ENCODE assay signal across 16 cellular contexts in the genomic region with DNA sequence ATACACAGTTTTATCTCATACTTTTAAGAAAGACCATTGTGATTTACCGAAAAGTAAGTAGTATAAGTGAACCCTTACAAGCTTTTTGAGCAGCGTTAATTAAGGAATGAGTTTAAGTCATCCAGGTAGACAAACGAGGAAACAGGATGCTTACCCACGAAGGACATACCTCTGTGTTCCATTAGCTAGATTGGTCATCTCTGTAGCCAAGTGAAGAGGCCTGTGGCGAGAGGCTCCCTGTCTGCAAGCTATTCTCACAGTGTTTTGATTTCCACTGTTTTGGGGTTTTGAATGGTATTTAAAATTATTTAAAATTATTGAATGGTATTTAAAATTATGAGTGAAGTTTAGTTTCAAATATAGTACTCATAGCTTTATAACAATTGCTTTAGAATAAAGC.
DNase-seq lines count a peak whose midpoint lies in the region; TF ChIP-seq lines count a peak whose summit lies in the region.
"Had no signal": no experiment of that assay in that cellular context is flagged by ENCODE, and none has a peak within 500 bp of the region (broad histone marks: within the 10 kb centered on the region; RNA-seq: fewer than 3 reads in every experiment).

No MANE protein-coding gene starts in this region.

- peaks cover 68% of the 10 kb centered on the region for H3F3A ChIP-seq in GM23248 (ENCODE audit: insufficient read depth)

- peaks cover 94% of the 10 kb centered on the region for H3K4me1 ChIP-seq in GM23248 (ENCODE audit: insufficient read depth)
- H3K4me1 ChIP-seq: A549 had no signal

- DNase-seq in GM23248 (no peak), M059J (ENCODE audit: low read depth) (peak; percentile 14), fibroblast of the aortic adventitia (ENCODE audit: low read depth) (no peak), HEK293T (ENCODE audit: extremely low spot score) (no peak), type B pancreatic cell (ENCODE audit: extremely low spot score, unreplicated experiment) (no peak)
- no peak for DNase-seq in T-helper 2 cell treated with Interferon-gamma antibody and Interleukin-4, amounts not matched to agents 5 μg/mL and 100 μg/mL, for 36 hours (ENCODE audit: low spot score)
- DNase-seq: CD8-positive, alpha-beta T cell; COR-L47; DMS153; DMS79 treated with DMSO at 0.1 percent for 48 hours; EL; GDM1; GOT3; H9 had no signal

- H3K36me3 Mint-ChIP-seq in T-helper 2 cell treated with Interferon-gamma antibody and Interleukin-4, amounts not matched to agents 5 μg/mL and 100 μg/mL, for 36 hours (ENCODE audit: low read depth): peaks cover 28% of the 10 kb centered on the region
- no peaks in the 10 kb centered on the region for H3K36me3 Mint-ChIP-seq in type B pancreatic cell

- H3K4me1 Mint-ChIP-seq in T-helper 2 cell treated with Interferon-gamma antibody and Interleukin-4, amounts not matched to agents 5 μg/mL and 100 μg/mL, for 36 hours (ENCODE audit: low read depth): peaks cover 60% of the 10 kb centered on the region
- peaks cover 23% of the 10 kb centered on the region for H3K4me1 Mint-ChIP-seq in type B pancreatic cell (ENCODE audit: unreplicated experiment)

- peak overlapping the region; percentile 21 for H3K4me2 ChIP-seq in GM23248 (ENCODE audit: unreplicated experiment)
- H3K4me2 ChIP-seq: A549 had no signal

- no peaks in the 10 kb centered on the region for H3K9me3 ChIP-seq in GM23248 (ENCODE audit: low read depth)
- H3K9me3 ChIP-seq: A549 had no signal

- H3K27ac Mint-ChIP-seq in T-helper 2 cell treated with Interferon-gamma antibody and Interleukin-4, amounts not matched to agents 5 μg/mL and 100 μg/mL, for 36 hours: no peak overlapping the region
- no peak overlapping the region for H3K27ac Mint-ChIP-seq in type B pancreatic cell

- H3K9ac ChIP-seq in GM23248: no peak overlapping the region

- H2AFZ ChIP-seq in GM23248: no peak overlapping the region

- no peak overlapping the region for H3K4me3 Mint-ChIP-seq in T-helper 2 cell treated with Interferon-gamma antibody and Interleukin-4, amounts not matched to agents 5 μg/mL and 100 μg/mL, for 36 hours
- no peak overlapping the region for H3K4me3 Mint-ChIP-seq in type B pancreatic cell
- H3K4me3 Mint-ChIP-seq: CD14-positive monocyte; CD8-positive, alpha-beta T cell; H9 had no signal

- CTCF ChIA-PET in HEK293T (lab: Yijun Ruan, JAX): no interaction called here

- 95 to 97% methylated on average over 5 of the region's 5 CpGs for WGBS in GM23248 (ENCODE audit: low coverage in 1 of 2, low lambda C conversion rate in 2 of 2, missing lambda C conversion rate in 2 of 2), 2 experiments

- H3K27me3 Mint-ChIP-seq in T-helper 2 cell treated with Interferon-gamma antibody and Interleukin-4, amounts not matched to agents 5 μg/mL and 100 μg/mL, for 36 hours (ENCODE audit: low read depth): no peaks in the 10 kb centered on the region
- H3K27me3 Mint-ChIP-seq in type B pancreatic cell: peaks cover 5% of the 10 kb centered on the region

- TF ChIP-seq CTCF in fibroblast of the aortic adventitia (IDR thresholded peaks at IDR 0.05; ENCODE audit: insufficient read depth, low read length) (no peak), type B pancreatic cell (conservative IDR thresholded peaks at IDR 0.05) (no peak)

- peaks cover 91% of the 10 kb centered on the region for H3K79me2 ChIP-seq in GM23248 (ENCODE audit: insufficient read depth)

- no peaks in the 10 kb centered on the region for H3K36me3 ChIP-seq in GM23248 (ENCODE audit: low read depth)

- in situ Hi-C loops in GM23248 (cut with MboI): no loop called here

- H3K4me3 ChIP-seq in GM23248: peak overlapping the region; percentile 23
- peak overlapping the region; percentile 9 for H3K4me3 ChIP-seq in fibroblast of the aortic adventitia (ENCODE audit: low read depth, low read length)
- H3K4me3 ChIP-seq: A549 had no signal

- H4K20me1 ChIP-seq in GM23248 (ENCODE audit: insufficient read depth): no peaks in the 10 kb centered on the region

- no peaks in the 10 kb centered on the region for H3K9me2 ChIP-seq in GM23248 (ENCODE audit: insufficient read depth)

- H3K27me3 ChIP-seq in GM23248 (replicated peaks; ENCODE audit: insufficient read depth): no peaks in the 10 kb centered on the region

- POLR2A ChIA-PET in HEK293T (lab: Yijun Ruan, JAX): no interaction called here

- no peak overlapping the region for H3K27ac ChIP-seq in GM23248
- H3K27ac ChIP-seq: A549 had no signal

- H3K9me3 Mint-ChIP-seq in T-helper 2 cell treated with Interferon-gamma antibody and Interleukin-4, amounts not matched to agents 5 μg/mL and 100 μg/mL, for 36 hours: no peaks in the 10 kb centered on the region
- H3K9me3 Mint-ChIP-seq in type B pancreatic cell: no peaks in the 10 kb centered on the region
- H3K9me3 Mint-ChIP-seq: CD8-positive, alpha-beta T cell; H9 had no signal

TF ChIP-seq in HEK293T, 16 proteins besides CTCF, POLR2A, EP300 and RAD21:
- TF ChIP-seq ELF4 (IDR thresholded peaks at IDR 0.05): no peak
- TF ChIP-seq, protein P1, sequence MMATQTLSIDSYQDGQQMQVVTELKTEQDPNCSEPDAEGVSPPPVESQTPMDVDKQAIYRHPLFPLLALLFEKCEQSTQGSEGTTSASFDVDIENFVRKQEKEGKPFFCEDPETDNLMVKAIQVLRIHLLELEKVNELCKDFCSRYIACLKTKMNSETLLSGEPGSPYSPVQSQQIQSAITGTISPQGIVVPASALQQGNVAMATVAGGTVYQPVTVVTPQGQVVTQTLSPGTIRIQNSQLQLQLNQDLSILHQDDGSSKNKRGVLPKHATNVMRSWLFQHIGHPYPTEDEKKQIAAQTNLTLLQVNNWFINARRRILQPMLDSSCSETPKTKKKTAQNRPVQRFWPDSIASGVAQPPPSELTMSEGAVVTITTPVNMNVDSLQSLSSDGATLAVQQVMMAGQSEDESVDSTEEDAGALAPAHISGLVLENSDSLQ (IDR thresholded peaks at IDR 0.05): no peak
- no peak for TF ChIP-seq BHLHE40 (IDR thresholded peaks at IDR 0.05; ENCODE audit: borderline replicate concordance)
- no peak for TF ChIP-seq SUZ12 (IDR thresholded peaks at IDR 0.05)
- no peak for TF ChIP-seq FOXM1 (IDR thresholded peaks at IDR 0.05; ENCODE audit: borderline replicate concordance)
- TF ChIP-seq L3MBTL2 (conservative IDR thresholded peaks at IDR 0.05): no peak
- no peak for TF ChIP-seq FOXA1 (IDR thresholded peaks at IDR 0.05)
- no peak for TF ChIP-seq ZNF384 (IDR thresholded peaks at IDR 0.05)
- no peak for TF ChIP-seq NFRKB (IDR thresholded peaks at IDR 0.05)
- TF ChIP-seq CTBP1 (IDR thresholded peaks at IDR 0.05; ENCODE audit: borderline replicate concordance): no peak
- no peak for TF ChIP-seq TARDBP (IDR thresholded peaks at IDR 0.05)
- TF ChIP-seq SP1 (IDR thresholded peaks at IDR 0.05): no peak
- TF ChIP-seq LEF1 (IDR thresholded peaks at IDR 0.05; ENCODE audit: borderline replicate concordance): no peak
- TF ChIP-seq HDGF (IDR thresholded peaks at IDR 0.05; ENCODE audit: borderline replicate concordance): no peak
- no peak for TF ChIP-seq ARNT (IDR thresholded peaks at IDR 0.05)
TF ChIP-seq in HEK293T: peak in this region for 0.
